In the genomic region with DNA sequence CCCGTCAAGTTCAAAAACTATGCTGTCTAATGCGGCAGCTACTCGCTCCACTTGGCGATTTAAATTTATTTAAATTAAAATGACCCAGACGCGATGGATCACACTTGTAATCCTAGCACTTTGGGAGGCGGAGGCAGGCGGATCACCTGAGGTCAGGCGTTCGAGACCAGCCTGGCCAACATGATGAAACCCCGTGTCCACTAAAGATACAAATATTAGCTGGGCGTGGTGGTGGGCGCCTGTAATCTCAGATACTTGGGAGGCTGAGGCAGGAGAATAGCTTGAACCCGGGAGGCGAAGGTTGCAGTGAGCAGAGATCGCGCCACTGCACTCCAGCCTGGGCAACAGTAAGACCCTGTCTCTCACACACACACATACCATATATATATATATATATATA, we compare ENCODE assay signal across 9 cellular contexts. TPM values are rescaled to one million over a fixed set of nuclear protein-coding genes. Genes with fewer than 3 reads are reported as not detected.
A peak's percentile ranks its signal among the peaks of the same experiment; 100 is the strongest.
DNase-seq lines count a peak whose midpoint lies in the region; ATAC-seq, FAIRE-seq and TF ChIP-seq lines count a peak whose summit lies in the region.
"Not testable (repeated sequence)": the region's sequence is repeated elsewhere in the genome, so short reads cannot be mapped to it uniquely, and the experiment has no call there.
"Had no signal": no experiment of that assay in that cellular context is flagged by ENCODE, and none has a peak within 500 bp of the region (broad histone marks: within the 10 kb centered on the region; RNA-seq: fewer than 3 reads in every experiment).

No MANE protein-coding gene starts in this region.

- H3K4me3 Mint-ChIP-seq in activated CD4-positive, alpha-beta T cell treated with anti-CD3 and anti-CD28 coated beads, Interleukin-2, amount 10 ng/mL, durations not matched to agents 7 days and 5 days = peak overlapping the region; percentile 54

- H3K4me2 ChIP-seq in A549 (peak overlapping the region; percentile 85), K562 (ENCODE audit: insufficient read depth, low read length) (peak overlapping the region; percentile 75)

- H3K36me3 ChIP-seq in NT2/D1 (ENCODE audit: insufficient read depth, insufficient read length, low read length) (peaks cover 43% of the 10 kb centered on the region), K562 (ENCODE audit: control insufficient read depth, insufficient read depth, low read length) (peaks cover 45% of the 10 kb centered on the region), esophagus squamous epithelium (peaks cover 0 to 39% (median 6%) of the 10 kb centered on the region in 3 donors), right lobe of liver (peaks cover 0 to 30% (median 4%) of the 10 kb centered on the region in 4 donors)

- POLR2A ChIA-PET in A549 (lab: Yijun Ruan, JAX) = interaction anchor here (1.5 kb wide), 1 partner anchor 10 kb away, joined by 8 read pairs; no protein-coding TSS in a partner anchor
- POLR2A ChIA-PET in activated CD4-positive, alpha-beta T cell treated with anti-CD3 and anti-CD28 coated beads, Interleukin-2, amount 10 ng/mL, durations not matched to agents 7 days and 5 days (lab: Charles Lee) = not testable (repeated sequence)
- POLR2A ChIA-PET in K562 (lab: Yijun Ruan, JAX) = interaction anchor here (3.2 kb wide), 1 partner anchor 9 kb away, joined by 13 read pairs; no protein-coding TSS in a partner anchor

- H3K79me2 ChIP-seq in K562 (ENCODE audit: control insufficient read depth, insufficient read depth, low read length) = peaks cover 32% of the 10 kb centered on the region

- H3K9ac ChIP-seq in NT2/D1 (ENCODE audit: insufficient read length, low read depth) (peak overlapping the region; percentile 36), K562 (ENCODE audit: insufficient read depth in 1 of 2, low read depth in 2 of 2, low read length in 2 of 2) (peak overlapping the region; percentile 54 to 68; a peak in 3 of 4 replicates)

- not testable (repeated sequence) for DNase-seq in A549 (ENCODE audit: low read depth in 1 of 2, low spot score in 1 of 2); GM12865 (ENCODE audit: low read depth); NT2/D1 (ENCODE audit: low read depth, low spot score); activated CD4-positive, alpha-beta T cell treated with anti-CD3 and anti-CD28 coated beads, Interleukin-2, amount 10 ng/mL, durations not matched to agents 7 days and 5 days; K562 (ENCODE audit: extremely low read depth in 1 of 4, low spot score in 3 of 4); esophagus squamous epithelium (lab: John Stamatoyannopoulos, UW); right lobe of liver; retinal pigment epithelial cell (ENCODE audit: low read depth)

- not testable (repeated sequence) for TF ChIP-seq EP300 in A549 (IDR thresholded peaks at IDR 0.05); K562 (IDR thresholded peaks at IDR 0.05; ENCODE audit: low read length)

- peak overlapping the region; percentile 89 to 99; a peak in 4 of 6 replicates for H3K27ac ChIP-seq in A549
- not testable (repeated sequence) for H3K27ac ChIP-seq in K562 (ENCODE audit: extremely low read depth, low read depth, low read length); right lobe of liver
- peak overlapping the region in 1 of 4 donors; percentile 96 for H3K27ac ChIP-seq in esophagus squamous epithelium

- not testable (repeated sequence) for H3K27me3 ChIP-seq in NT2/D1 (ENCODE audit: insufficient read depth, insufficient read length); K562 (ENCODE audit: control insufficient read depth in 2 of 2, insufficient read depth in 2 of 2, low read length in 2 of 2); esophagus squamous epithelium; right lobe of liver

- not testable (repeated sequence) for H3K9me3 ChIP-seq in A549; NT2/D1 (ENCODE audit: insufficient read depth, low read length); K562 (replicated peaks; ENCODE audit: control insufficient read depth, insufficient read depth, low read depth, low read length); esophagus squamous epithelium; right lobe of liver

- peak overlapping the region; percentile 54 for H3K4me3 ChIP-seq in A549
- H3K4me3 ChIP-seq in GM12865 (ENCODE audit: low read depth, low read length) = peak overlapping the region; percentile 83
- H3K4me3 ChIP-seq in NT2/D1 (ENCODE audit: insufficient read length, low read depth) = peak overlapping the region; percentile 3
- H3K4me3 ChIP-seq in K562 = peak overlapping the region; percentile 89
- peak overlapping the region; percentile 67 to 98 (median 91) for H3K4me3 ChIP-seq in esophagus squamous epithelium
- peak overlapping the region; percentile 89 to 94 (median 90) for H3K4me3 ChIP-seq in right lobe of liver
- peak overlapping the region; percentile 94 for H3K4me3 ChIP-seq in retinal pigment epithelial cell (ENCODE audit: low read length)

- not testable (repeated sequence) for H2AFZ ChIP-seq in K562 (ENCODE audit: low read depth, low read length)

- CTCF ChIA-PET in A549 (lab: Yijun Ruan, JAX) = interaction anchor here (3.5 kb wide), 1 partner anchor 10 kb away, joined by 16 read pairs; no protein-coding TSS in a partner anchor
- CTCF ChIA-PET in activated CD4-positive, alpha-beta T cell treated with anti-CD3 and anti-CD28 coated beads, Interleukin-2, amount 10 ng/mL, durations not matched to agents 7 days and 5 days (lab: Charles Lee) = interaction anchor here (2.2 to 2.6 kb wide), 2 partner anchors 10 kb away, joined by 15 to 16 read pairs; no protein-coding TSS in a partner anchor
- CTCF ChIA-PET in K562 (lab: Yijun Ruan, JAX; ENCODE audit: low intra/inter-chr PET ratio) = not testable (repeated sequence)

- ATAC-seq in A549, K562, right lobe of liver: not testable (repeated sequence)

- peaks cover 26% of the 10 kb centered on the region for H3K4me1 Mint-ChIP-seq in activated CD4-positive, alpha-beta T cell treated with anti-CD3 and anti-CD28 coated beads, Interleukin-2, amount 10 ng/mL, durations not matched to agents 7 days and 5 days

- not testable (repeated sequence) for H3K27me3 Mint-ChIP-seq in activated CD4-positive, alpha-beta T cell treated with anti-CD3 and anti-CD28 coated beads, Interleukin-2, amount 10 ng/mL, durations not matched to agents 7 days and 5 days

- not testable (repeated sequence) for TF ChIP-seq POLR2A in A549 (IDR thresholded peaks at IDR 0.05; ENCODE audit: low read length); K562 (conservative IDR thresholded peaks at IDR 0.05); esophagus squamous epithelium (IDR thresholded peaks at IDR 0.05); right lobe of liver (IDR thresholded peaks at IDR 0.05)

- H3K9me3 Mint-ChIP-seq in activated CD4-positive, alpha-beta T cell treated with anti-CD3 and anti-CD28 coated beads, Interleukin-2, amount 10 ng/mL, durations not matched to agents 7 days and 5 days = not testable (repeated sequence)

- not testable (repeated sequence) for H4K20me1 ChIP-seq in K562 (replicated peaks; ENCODE audit: control insufficient read depth, insufficient read depth, low read length)

- not testable (repeated sequence) for TF ChIP-seq RAD21 in A549 (conservative IDR thresholded peaks at IDR 0.05 in 1 of 2, IDR thresholded peaks at IDR 0.05 in 1 of 2); K562 (CRISPR knock-in tag; conservative IDR thresholded peaks at IDR 0.05 in 1 of 2, IDR thresholded peaks at IDR 0.05 in 1 of 2)

- WGBS in A549 (ENCODE audit: missing lambda C conversion rate) = 68% methylated on average over 17 of the region's 17 CpGs
- WGBS in K562 (ENCODE audit: insufficient coverage, low coverage, missing lambda C conversion rate) = 5% methylated on average over 17 of the region's 17 CpGs
- 68 to 74% methylated on average over 17 of the region's 17 CpGs for WGBS in esophagus squamous epithelium, 2 donors
- WGBS in right lobe of liver (ENCODE audit: insufficient coverage, low coverage, low lambda C conversion rate, missing lambda C conversion rate) = 75% methylated on average over 14 of the region's 17 CpGs

- TF ChIP-seq CTCF in A549 (IDR thresholded peaks at IDR 0.05); GM12865 (IDR thresholded peaks at IDR 0.05; ENCODE audit: insufficient read depth, low read depth, low read length, missing control alignments); K562 (IDR thresholded peaks at IDR 0.05 in 2 of 3, conservative IDR thresholded peaks at IDR 0.05 in 1 of 3; ENCODE audit: insufficient read depth in 2 of 3, low read depth in 1 of 3, low read length in 3 of 3); esophagus squamous epithelium (IDR thresholded peaks at IDR 0.05); right lobe of liver (IDR thresholded peaks at IDR 0.05); retinal pigment epithelial cell (conservative IDR thresholded peaks at IDR 0.05; ENCODE audit: low read depth, low read length): not testable (repeated sequence)

- in situ Hi-C loops in K562 (cut with MboI) = not testable (repeated sequence)

- H3K4me1 ChIP-seq in A549; NT2/D1 (ENCODE audit: insufficient read depth, insufficient read length); right lobe of liver: not testable (repeated sequence)
- H3K4me1 ChIP-seq in K562 (replicated peaks in 1 of 2; ENCODE audit: control insufficient read depth in 2 of 2, insufficient read depth in 2 of 2, low read length in 2 of 2) (peaks cover 6 to 24% of the 10 kb centered on the region in 2 experiments; a peak in 4 of 5 replicates), esophagus squamous epithelium (peaks cover 7 to 30% (median 12%) of the 10 kb centered on the region in 3 donors)

- not testable (repeated sequence) for H3K9me1 ChIP-seq in K562 (ENCODE audit: control insufficient read depth, insufficient read depth, low read length)

- H3K27ac Mint-ChIP-seq in activated CD4-positive, alpha-beta T cell treated with anti-CD3 and anti-CD28 coated beads, Interleukin-2, amount 10 ng/mL, durations not matched to agents 7 days and 5 days = peak overlapping the region; percentile 5

- BruUV-seq in K562 (replicated peaks; lab: Mats Ljungman, UMichigan) = not testable (repeated sequence)

- H3K36me3 Mint-ChIP-seq in activated CD4-positive, alpha-beta T cell treated with anti-CD3 and anti-CD28 coated beads, Interleukin-2, amount 10 ng/mL, durations not matched to agents 7 days and 5 days (ENCODE audit: low read depth) = peaks cover 15% of the 10 kb centered on the region

- intact Hi-C loops in K562 (cut with micrococcal nuclease) = loop anchor here (5.0 kb wide), 2 partner anchors 161 to 219 kb away; partner anchors contain the start of genes PAXBP1 and URB1
- intact Hi-C loops in esophagus squamous epithelium (cut with DNase I); right lobe of liver (cut with DNase I): not testable (repeated sequence)

- not testable (repeated sequence) for FAIRE-seq in A549 (lab: Jason Lieb, UNC); K562 (lab: Jason Lieb, UNC)

RNA-seq across cellular contexts. Expression of gene CFAP298, which starts 1.2 kb away (rescaled TPM):
- polyA plus RNA-seq in A549 (2011; rRNA removed) (22.2 and 35.6 TPM in 2 replicates), A549 (2017; fragmentation: RNase III; extraction: RNeasy Plus Mini Kit Qiagen cat#74134 plus additional on column Dnase treatment) (39.3 to 42.3 TPM (median 41.8 TPM) in 3 replicates), K562 (2011; rRNA removed) (61.8 and 70.0 TPM in 2 replicates), K562 (2014; fragmentation: Illumina TruSeq; extraction: Trizol) (89.7 and 92.9 TPM in 2 replicates), K562 (2014; fragmentation: Nextera tagmentation; extraction: Ambion mirVana) (10 to 100 TPM; 31.4 to 43.5 TPM), K562 (2014; rRNA removed) (135 and 139 TPM in 2 replicates)
- polyA plus RNA-seq in A549 (2012; cell fraction: cytosol; rRNA removed) = 19.1 and 20.1 TPM in 2 replicates
- 13.3 and 18.4 TPM in 2 replicates for polyA plus RNA-seq in A549 (2012; cell fraction: nucleus; rRNA removed)
- 4.3 and 5.8 TPM in 2 replicates for polyA minus RNA-seq in A549 (2011; rRNA and poly(A)+ RNA removed)
- 10 to 100 TPM; 32.6 to 40.2 TPM for total RNA-seq in activated CD4-positive, alpha-beta T cell treated with anti-CD3 and anti-CD28 coated beads, Interleukin-2, amount 10 ng/mL, durations not matched to agents 7 days and 5 days
- total RNA-seq in K562 (2011; cell fraction: chromatin; rRNA removed; ENCODE audit: low replicate concordance) = 50.0 and 58.7 TPM in 2 replicates
- 38.8 and 40.5 TPM in 2 replicates for total RNA-seq in K562 (2011; cell fraction: nucleolus; rRNA removed)
- 45.3 and 53.1 TPM in 2 replicates for total RNA-seq in K562 (2011; cell fraction: nucleoplasm; rRNA removed)
- total RNA-seq in K562 (2014; rRNA removed) (165 and 178 TPM in 2 replicates), K562 (2014; rRNA removed; fragmentation: Illumina TruSeq; extraction: Trizol) (78.6 and 88.5 TPM in 2 replicates), K562 (2015; rRNA removed; fragmentation: Illumina TruSeq; extraction: Trizol) (86.3 and 90.5 TPM in 2 replicates), K562 (2021) (119 and 121 TPM in 2 replicates), esophagus squamous epithelium (10 to 100 TPM; 24.2 to 34.8 (median 28.2) TPM), right lobe of liver (10 to 100 TPM in 5 of 6 experiments, 1 to 10 TPM in 1; 8.6 to 15.3 (median 11.6) TPM)
- 36.8 and 74.4 TPM in 2 replicates for polyA plus RNA-seq in K562 (2011; cell fraction: cytosol; rRNA removed)
- polyA plus RNA-seq in K562 (2011; cell fraction: nucleus; rRNA removed) = 66.3 and 77.5 TPM in 2 replicates
- 96.3 and 133 TPM in 2 replicates for polyA plus RNA-seq in K562 (2012)
- polyA minus RNA-seq in K562 (2011; rRNA and poly(A)+ RNA removed) = 23.8 and 24.0 TPM in 2 replicates
- polyA minus RNA-seq in K562 (2011; cell fraction: cytosol; rRNA and poly(A)+ RNA removed) = 23.1 and 27.0 TPM in 2 replicates
- 15.8 and 23.3 TPM in 2 replicates for polyA minus RNA-seq in K562 (2011; cell fraction: nucleus; rRNA and poly(A)+ RNA removed)

RNA-seq across cellular contexts. Expression of gene TCP10L, which starts 25.6 kb away (rescaled TPM):
- polyA plus RNA-seq in A549 (2011; rRNA removed) (1.2 TPM in 2 replicates), A549 (2017; fragmentation: RNase III; extraction: RNeasy Plus Mini Kit Qiagen cat#74134 plus additional on column Dnase treatment) (0.30 to 0.62 TPM (median 0.54 TPM) in 3 replicates), K562 (2011; rRNA removed) (0.19 and 0.38 TPM in 2 replicates), K562 (2014; fragmentation: Illumina TruSeq; extraction: Trizol) (0.21 and 0.34 TPM in 2 replicates), K562 (2014; fragmentation: Nextera tagmentation; extraction: Ambion mirVana) (under 1 TPM; 0.56 to 0.68 TPM), K562 (2014; rRNA removed) (0.76 TPM in 1 of 2 replicates, not detected in the other)
- polyA plus RNA-seq in A549 (2012; cell fraction: cytosol; rRNA removed) = 0.24 and 0.25 TPM in 2 replicates
- polyA plus RNA-seq in A549 (2012; cell fraction: nucleus; rRNA removed) = 0.41 and 0.66 TPM in 2 replicates
- polyA minus RNA-seq in A549 (2011; rRNA and poly(A)+ RNA removed) = 0.63 and 0.91 TPM in 2 replicates
- total RNA-seq in activated CD4-positive, alpha-beta T cell treated with anti-CD3 and anti-CD28 coated beads, Interleukin-2, amount 10 ng/mL, durations not matched to agents 7 days and 5 days = under 1 TPM; 0.71 to 0.72 TPM
- total RNA-seq in K562 (2011; cell fraction: chromatin; rRNA removed; ENCODE audit: low replicate concordance) = 0.30 and 0.55 TPM in 2 replicates
- not detected in 2 replicates for total RNA-seq in K562 (2011; cell fraction: nucleolus; rRNA removed)
- 0.37 TPM in 1 of 2 replicates, not detected in the other for total RNA-seq in K562 (2011; cell fraction: nucleoplasm; rRNA removed)
- total RNA-seq in K562 (2014; rRNA removed) (1.2 TPM in 1 of 2 replicates, not detected in the other), K562 (2014; rRNA removed; fragmentation: Illumina TruSeq; extraction: Trizol) (0.77 and 0.91 TPM in 2 replicates), K562 (2015; rRNA removed; fragmentation: Illumina TruSeq; extraction: Trizol) (0.53 and 0.87 TPM in 2 replicates), K562 (2021) (0.49 and 0.58 TPM in 2 replicates), esophagus squamous epithelium (1 to 10 TPM in 1 of 4 donors, under 1 TPM in 1, not detected in 2; 0.19 to 5.6 TPM), right lobe of liver (1 to 10 TPM; 1.5 to 7.1 (median 3.8) TPM)
- polyA plus RNA-seq in K562 (2011; cell fraction: cytosol; rRNA removed) = 0.18 and 0.22 TPM in 2 replicates
- 0.25 TPM in 1 of 2 replicates, not detected in the other for polyA plus RNA-seq in K562 (2011; cell fraction: nucleus; rRNA removed)
- 0.89 and 3.0 TPM in 2 replicates for polyA plus RNA-seq in K562 (2012)
- 0.39 TPM in 2 replicates for polyA minus RNA-seq in K562 (2011; rRNA and poly(A)+ RNA removed)
- not detected in 2 replicates for polyA minus RNA-seq in K562 (2011; cell fraction: cytosol; rRNA and poly(A)+ RNA removed)
- 0.22 TPM in 1 of 2 replicates, not detected in the other for polyA minus RNA-seq in K562 (2011; cell fraction: nucleus; rRNA and poly(A)+ RNA removed)
- total RNA-seq: H4 had no signal

Comparison
In these comparisons a context has a peak if more than half of its experiments do, and no peak if none do; other contexts are left out.
1. H3K4me3 ChIP-seq: peak in every context shown above with its lines; median percentile 94 in retinal pigment epithelial cell; 91 in esophagus squamous epithelium; 90 in right lobe of liver; 89 in K562; 83 in GM12865; 54 in A549; 3 in NT2/D1.